In the genomic region with DNA sequence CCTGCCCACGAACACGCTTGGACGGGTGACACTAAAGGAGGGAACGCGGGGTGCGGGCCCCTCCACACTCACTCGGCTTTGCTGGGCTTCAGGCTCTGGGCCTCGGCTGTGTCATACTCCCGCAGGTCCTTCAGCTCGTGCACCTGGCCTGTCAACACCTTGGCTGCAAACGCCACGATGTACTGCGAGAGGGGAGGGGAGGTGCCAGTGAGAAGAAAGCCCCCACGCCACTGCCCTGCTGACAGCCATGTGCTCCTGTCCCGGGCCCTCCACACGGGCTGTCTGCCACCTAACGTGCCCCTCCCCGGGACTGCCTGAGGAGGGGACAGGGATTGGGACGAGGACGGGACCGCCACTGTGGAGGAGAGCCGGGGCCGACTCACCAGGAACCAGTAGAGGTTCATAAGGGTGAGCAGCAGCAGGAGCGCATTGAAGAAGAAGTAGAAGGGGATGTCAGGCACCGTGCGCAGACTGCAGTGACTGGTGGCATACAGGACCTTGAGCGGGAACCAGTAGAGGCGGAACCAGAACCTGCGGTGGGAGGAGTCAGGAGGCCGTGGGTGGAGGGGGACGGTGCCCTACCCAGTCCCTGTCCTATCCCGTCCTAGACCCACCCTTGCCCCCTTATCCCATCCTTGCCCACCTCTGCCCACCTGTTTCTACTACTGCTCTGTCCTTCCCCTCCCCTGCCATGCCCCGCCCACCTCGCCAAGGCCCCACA, we compare ENCODE assay signal across 2 cellular contexts.
TF ChIP-seq lines count a peak whose summit lies in the region.

No MANE protein-coding gene starts in this region.

TF ChIP-seq in SK-N-SH treated with all-trans-retinoic acid at 6 μM for 48 hours, 23 proteins besides CTCF, POLR2A, EP300 and RAD21:
- TF ChIP-seq ZFP3 (CRISPR knock-in tag; IDR thresholded peaks at IDR 0.05) = no peak

TF ChIP-seq in SK-N-SH, 30 proteins besides CTCF, POLR2A, EP300 and RAD21:
- no peak for TF ChIP-seq GABPA (IDR thresholded peaks at IDR 0.05; ENCODE audit: low read depth)
- TF ChIP-seq TCF12 (IDR thresholded peaks at IDR 0.05) = no peak
- TF ChIP-seq FOSL2 (IDR thresholded peaks at IDR 0.05; ENCODE audit: borderline replicate concordance, low read depth) = no peak
- no peak for TF ChIP-seq FOXJ3 (CRISPR knock-in tag; IDR thresholded peaks at IDR 0.05)
- no peak for TF ChIP-seq JUND (IDR thresholded peaks at IDR 0.05)
- TF ChIP-seq POLR2AphosphoS5 (IDR thresholded peaks at IDR 0.05; ENCODE audit: low read depth, low read length) = no peak
- TF ChIP-seq RXRA (IDR thresholded peaks at IDR 0.05; ENCODE audit: borderline replicate concordance, low read depth) = no peak
- TF ChIP-seq TAF1 (IDR thresholded peaks at IDR 0.05; ENCODE audit: borderline replicate concordance, low read depth, low read length) = no peak
- no peak for TF ChIP-seq NFIC (IDR thresholded peaks at IDR 0.05; ENCODE audit: borderline replicate concordance)
- no peak for TF ChIP-seq NRF1 (IDR thresholded peaks at IDR 0.05; ENCODE audit: low read depth, low read length)
- TF ChIP-seq, protein P1, sequence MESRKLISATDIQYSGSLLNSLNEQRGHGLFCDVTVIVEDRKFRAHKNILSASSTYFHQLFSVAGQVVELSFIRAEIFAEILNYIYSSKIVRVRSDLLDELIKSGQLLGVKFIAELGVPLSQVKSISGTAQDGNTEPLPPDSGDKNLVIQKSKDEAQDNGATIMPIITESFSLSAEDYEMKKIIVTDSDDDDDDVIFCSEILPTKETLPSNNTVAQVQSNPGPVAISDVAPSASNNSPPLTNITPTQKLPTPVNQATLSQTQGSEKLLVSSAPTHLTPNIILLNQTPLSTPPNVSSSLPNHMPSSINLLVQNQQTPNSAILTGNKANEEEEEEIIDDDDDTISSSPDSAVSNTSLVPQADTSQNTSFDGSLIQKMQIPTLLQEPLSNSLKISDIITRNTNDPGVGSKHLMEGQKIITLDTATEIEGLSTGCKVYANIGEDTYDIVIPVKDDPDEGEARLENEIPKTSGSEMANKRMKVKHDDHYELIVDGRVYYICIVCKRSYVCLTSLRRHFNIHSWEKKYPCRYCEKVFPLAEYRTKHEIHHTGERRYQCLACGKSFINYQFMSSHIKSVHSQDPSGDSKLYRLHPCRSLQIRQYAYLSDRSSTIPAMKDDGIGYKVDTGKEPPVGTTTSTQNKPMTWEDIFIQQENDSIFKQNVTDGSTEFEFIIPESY (IDR thresholded peaks at IDR 0.05; ENCODE audit: borderline replicate concordance, low read depth) = no peak
- TF ChIP-seq ELF1 (IDR thresholded peaks at IDR 0.05) = no peak
- TF ChIP-seq, protein P2, sequence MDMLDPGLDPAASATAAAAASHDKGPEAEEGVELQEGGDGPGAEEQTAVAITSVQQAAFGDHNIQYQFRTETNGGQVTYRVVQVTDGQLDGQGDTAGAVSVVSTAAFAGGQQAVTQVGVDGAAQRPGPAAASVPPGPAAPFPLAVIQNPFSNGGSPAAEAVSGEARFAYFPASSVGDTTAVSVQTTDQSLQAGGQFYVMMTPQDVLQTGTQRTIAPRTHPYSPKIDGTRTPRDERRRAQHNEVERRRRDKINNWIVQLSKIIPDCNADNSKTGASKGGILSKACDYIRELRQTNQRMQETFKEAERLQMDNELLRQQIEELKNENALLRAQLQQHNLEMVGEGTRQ (IDR thresholded peaks at IDR 0.05; ENCODE audit: borderline replicate concordance, low read depth, low read length) = no peak
- TF ChIP-seq MXI1 (IDR thresholded peaks at IDR 0.05; ENCODE audit: low read depth, low read length) = no peak
- no peak for TF ChIP-seq FOXM1 (IDR thresholded peaks at IDR 0.05; ENCODE audit: low read depth)
- no peak for TF ChIP-seq SMC3 (IDR thresholded peaks at IDR 0.05; ENCODE audit: low read depth, low read length)
- TF ChIP-seq CHD2 (IDR thresholded peaks at IDR 0.05; ENCODE audit: low read length, partially characterized antibody) = no peak
- TF ChIP-seq, protein P3, sequence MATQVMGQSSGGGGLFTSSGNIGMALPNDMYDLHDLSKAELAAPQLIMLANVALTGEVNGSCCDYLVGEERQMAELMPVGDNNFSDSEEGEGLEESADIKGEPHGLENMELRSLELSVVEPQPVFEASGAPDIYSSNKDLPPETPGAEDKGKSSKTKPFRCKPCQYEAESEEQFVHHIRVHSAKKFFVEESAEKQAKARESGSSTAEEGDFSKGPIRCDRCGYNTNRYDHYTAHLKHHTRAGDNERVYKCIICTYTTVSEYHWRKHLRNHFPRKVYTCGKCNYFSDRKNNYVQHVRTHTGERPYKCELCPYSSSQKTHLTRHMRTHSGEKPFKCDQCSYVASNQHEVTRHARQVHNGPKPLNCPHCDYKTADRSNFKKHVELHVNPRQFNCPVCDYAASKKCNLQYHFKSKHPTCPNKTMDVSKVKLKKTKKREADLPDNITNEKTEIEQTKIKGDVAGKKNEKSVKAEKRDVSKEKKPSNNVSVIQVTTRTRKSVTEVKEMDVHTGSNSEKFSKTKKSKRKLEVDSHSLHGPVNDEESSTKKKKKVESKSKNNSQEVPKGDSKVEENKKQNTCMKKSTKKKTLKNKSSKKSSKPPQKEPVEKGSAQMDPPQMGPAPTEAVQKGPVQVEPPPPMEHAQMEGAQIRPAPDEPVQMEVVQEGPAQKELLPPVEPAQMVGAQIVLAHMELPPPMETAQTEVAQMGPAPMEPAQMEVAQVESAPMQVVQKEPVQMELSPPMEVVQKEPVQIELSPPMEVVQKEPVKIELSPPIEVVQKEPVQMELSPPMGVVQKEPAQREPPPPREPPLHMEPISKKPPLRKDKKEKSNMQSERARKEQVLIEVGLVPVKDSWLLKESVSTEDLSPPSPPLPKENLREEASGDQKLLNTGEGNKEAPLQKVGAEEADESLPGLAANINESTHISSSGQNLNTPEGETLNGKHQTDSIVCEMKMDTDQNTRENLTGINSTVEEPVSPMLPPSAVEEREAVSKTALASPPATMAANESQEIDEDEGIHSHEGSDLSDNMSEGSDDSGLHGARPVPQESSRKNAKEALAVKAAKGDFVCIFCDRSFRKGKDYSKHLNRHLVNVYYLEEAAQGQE (IDR thresholded peaks at IDR 0.05; ENCODE audit: low read depth, low read length) = no peak
- no peak for TF ChIP-seq YY1 (IDR thresholded peaks at IDR 0.05; ENCODE audit: low read depth)
